20 cellular contexts compared by ENCODE assay signal in the genomic region with DNA sequence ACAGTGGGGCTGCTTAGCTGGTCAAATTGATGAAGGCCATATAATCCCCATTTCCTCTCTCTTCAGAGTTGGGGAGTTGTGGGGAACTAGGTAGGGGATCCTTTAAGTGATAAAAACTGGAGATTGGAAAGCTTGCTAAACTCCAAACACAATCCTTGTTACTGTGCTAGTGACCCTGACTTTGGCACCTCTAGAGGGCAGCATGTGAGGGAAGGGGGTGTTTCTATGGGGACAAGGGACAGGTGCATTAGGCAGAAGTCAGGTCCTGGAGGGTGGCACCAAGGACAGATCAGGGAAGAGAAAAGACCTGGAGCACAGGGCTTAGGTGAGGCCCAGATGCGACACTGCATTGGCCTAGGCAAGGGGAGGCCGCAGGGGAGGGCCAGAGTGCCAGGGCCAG.
DNase-seq lines count a peak whose midpoint lies in the region; ATAC-seq and TF ChIP-seq lines count a peak whose summit lies in the region.
"Had no signal": no experiment of that assay in that cellular context is flagged by ENCODE, and none has a peak within 500 bp of the region (broad histone marks: within the 10 kb centered on the region; RNA-seq: fewer than 3 reads in every experiment).

No MANE protein-coding gene starts in this region.

- H3K36me3 ChIP-seq in thyroid gland: no peaks in the 10 kb centered on the region
- H3K36me3 ChIP-seq: tibial nerve had no signal

- peaks cover 12% of the 10 kb centered on the region for H3K27me3 Mint-ChIP-seq in stimulated activated naive CD8-positive, alpha-beta T cell treated with anti-CD3 and anti-CD28 coated beads, Interleukin-15, amount 100 ng/mL, for 72 hours
- H3K27me3 Mint-ChIP-seq: activated naive CD8-positive, alpha-beta T cell had no signal

- DNase-seq in stimulated activated naive CD8-positive, alpha-beta T cell treated with anti-CD3 and anti-CD28 coated beads, Interleukin-15, amount 100 ng/mL, for 72 hours: no peak
- no peak for DNase-seq in stimulated activated naive CD8-positive, alpha-beta T cell treated with anti-CD3 and anti-CD28 coated beads, Interleukin-15, Interleukin-2, amounts not matched to agents 100 U/mL and 50 U/mL, for 24 hours
- no peak for DNase-seq in NB4 (ENCODE audit: low read depth)
- DNase-seq in choroid plexus epithelial cell (ENCODE audit: low read depth): no peak
- no peak for DNase-seq in lower leg skin (ENCODE audit: low spot score in 2 of 2)
- no peak for DNase-seq in thyroid gland
- DNase-seq: activated T-cell treated with anti-CD3 and anti-CD28 coated beads, Interleukin-2, amount 50 U/mL, for 72 hours; body of pancreas; left ventricle myocardium superior; NCI-H1694 treated with DMSO at 0.1 percent for 48 hours; retina; SHP77 treated with DMSO at 0.1 percent for 48 hours had no signal

- no peak overlapping the region for H3K27ac ChIP-seq in thyroid gland
- H3K27ac ChIP-seq: body of pancreas, tibial nerve had no signal

- no peaks in the 10 kb centered on the region for H3K9me3 ChIP-seq in thyroid gland

- H3K4me1 ChIP-seq in thyroid gland: no peaks in the 10 kb centered on the region
- H3K4me1 ChIP-seq: body of pancreas had no signal

- peaks cover 5% of the 10 kb centered on the region in 2 donors for H3K9me3 Mint-ChIP-seq in stimulated activated naive CD8-positive, alpha-beta T cell treated with anti-CD3 and anti-CD28 coated beads, Interleukin-15, amount 100 ng/mL, for 72 hours
- H3K9me3 Mint-ChIP-seq: activated T-cell treated with anti-CD3 and anti-CD28 coated beads, Interleukin-2, amount 50 U/mL, for 72 hours; dendritic cell treated with granulocyte-macrophage colony-stimulating factor and Interleukin-4, amounts not matched to agents 40 ng/mL and 50 ng/mL, for 4 days; T-helper 1 cell treated with Interleukin-12 subunit alpha and Interleukin-12 subunit beta and Interleukin-4 antibody, amounts not matched to agents 30 μg/mL and 1 μg/mL, for 36 hours had no signal

- TF ChIP-seq CTCF in NB4 (IDR thresholded peaks at IDR 0.05; ENCODE audit: low read depth, low read length) (peak; percentile 26), choroid plexus epithelial cell (conservative IDR thresholded peaks at IDR 0.05; ENCODE audit: low read depth, low read length) (peak; percentile 12), lower leg skin (IDR thresholded peaks at IDR 0.05) (no peak), thyroid gland (IDR thresholded peaks at IDR 0.05) (no peak)

- H3K4me3 ChIP-seq in NB4 (ENCODE audit: low read depth, low read length) (no peak overlapping the region), choroid plexus epithelial cell (ENCODE audit: low read depth, low read length) (no peak overlapping the region), lower leg skin (ENCODE audit: low read depth, poor library complexity, severe bottlenecking) (no peak overlapping the region), thyroid gland (replicated peaks in 1 of 3) (no peak overlapping the region)
- H3K4me3 ChIP-seq: body of pancreas, tibial nerve had no signal

- peaks cover 30% of the 10 kb centered on the region for H3K4me1 Mint-ChIP-seq in stimulated activated naive CD8-positive, alpha-beta T cell treated with anti-CD3 and anti-CD28 coated beads, Interleukin-15, amount 100 ng/mL, for 72 hours

- H3K27ac Mint-ChIP-seq in stimulated activated naive CD8-positive, alpha-beta T cell treated with anti-CD3 and anti-CD28 coated beads, Interleukin-15, amount 100 ng/mL, for 72 hours: no peak overlapping the region
- H3K27ac Mint-ChIP-seq: activated naive CD8-positive, alpha-beta T cell; activated T-cell treated with anti-CD3 and anti-CD28 coated beads, Interleukin-2, amount 50 U/mL, for 72 hours; dendritic cell treated with granulocyte-macrophage colony-stimulating factor and Interleukin-4, amounts not matched to agents 40 ng/mL and 50 ng/mL, for 4 days; T-helper 1 cell treated with Interleukin-12 subunit alpha and Interleukin-12 subunit beta and Interleukin-4 antibody, amounts not matched to agents 30 μg/mL and 1 μg/mL, for 36 hours had no signal

- intact Hi-C loops in lower leg skin (cut with DNase I; ENCODE audit: low total_unique reads): no loop called here
- intact Hi-C loops in thyroid gland (cut with DNase I): no loop called here

- TF ChIP-seq POLR2A in NB4 (IDR thresholded peaks at IDR 0.05; ENCODE audit: extremely low read depth, insufficient read length): no peak
- no peak for TF ChIP-seq POLR2A in lower leg skin (IDR thresholded peaks at IDR 0.05)
- TF ChIP-seq POLR2A in thyroid gland (IDR thresholded peaks at IDR 0.05): no peak

- no peak overlapping the region for H3K4me3 Mint-ChIP-seq in stimulated activated naive CD8-positive, alpha-beta T cell treated with anti-CD3 and anti-CD28 coated beads, Interleukin-15, amount 100 ng/mL, for 72 hours
- H3K4me3 Mint-ChIP-seq: activated naive CD8-positive, alpha-beta T cell; activated T-cell treated with anti-CD3 and anti-CD28 coated beads, Interleukin-2, amount 50 U/mL, for 72 hours; CD14-positive monocyte; dendritic cell treated with granulocyte-macrophage colony-stimulating factor and Interleukin-4, amounts not matched to agents 40 ng/mL and 50 ng/mL, for 4 days; T-helper 1 cell treated with Interleukin-12 subunit alpha and Interleukin-12 subunit beta and Interleukin-4 antibody, amounts not matched to agents 30 μg/mL and 1 μg/mL, for 36 hours had no signal

- WGBS in lower leg skin, 2 donors: 97 to 100% methylated on average over 2 of the region's 2 CpGs
- WGBS in thyroid gland, 2 donors: 83 to 93% methylated on average over 2 of the region's 2 CpGs

- no peaks in the 10 kb centered on the region for H3K27me3 ChIP-seq in thyroid gland
- H3K27me3 ChIP-seq: body of pancreas, tibial nerve had no signal

- peak; percentile 12 for ATAC-seq in stimulated activated naive CD8-positive, alpha-beta T cell treated with anti-CD3 and anti-CD28 coated beads, Interleukin-15, amount 100 ng/mL, for 72 hours
- no peak for ATAC-seq in stimulated activated naive CD8-positive, alpha-beta T cell treated with anti-CD3 and anti-CD28 coated beads, Interleukin-15, Interleukin-2, amounts not matched to agents 100 U/mL and 50 U/mL, for 24 hours
- ATAC-seq in HG02798 (IDR thresholded peaks at IDR 0.05; ENCODE audit: poor library complexity, unreplicated experiment) (no peak), HG03135 (IDR thresholded peaks at IDR 0.05; ENCODE audit: unreplicated experiment) (no peak)
- ATAC-seq: activated T-cell treated with anti-CD3 and anti-CD28 coated beads, Interleukin-2, amount 50 U/mL, for 72 hours; esophagus mucosa; left ventricle myocardium superior had no signal

Comparison
In these comparisons a context has a peak if more than half of its experiments do, and no peak if none do; other contexts are left out.
1. CTCF ChIP-seq: peak in NB4 (single experiment) and choroid plexus epithelial cell (single experiment); none in lower leg skin (0 of 3) and thyroid gland (0 of 6).